Comparison of ENCODE assay signal across 1 cellular context in genomic region chr12:127178463-127178862, GRCh38.
TF ChIP-seq lines count a peak whose summit lies in the region.

No MANE protein-coding gene starts in this region.

TF ChIP-seq in K562, 482 proteins besides CTCF, POLR2A, EP300 and RAD21 (continued from another document):
- TF ChIP-seq ZNF592 (IDR thresholded peaks at IDR 0.05) (no peak), NONO (IDR thresholded peaks at IDR 0.05; ENCODE audit: low read depth in 2 of 2, low read length in 1 of 2) (no peak), CBFA2T3 (IDR thresholded peaks at IDR 0.05) (peak; percentile 66), VEZF1 (CRISPR knock-in tag; IDR thresholded peaks at IDR 0.05) (no peak), ZNF324 (CRISPR knock-in tag; IDR thresholded peaks at IDR 0.05) (no peak), TAL1 (IDR thresholded peaks at IDR 0.05) (peak; percentile 52; the same call in 1 of the 2 replicates), ZNF24 (IDR thresholded peaks at IDR 0.05) (no peak), GATAD2A (IDR thresholded peaks at IDR 0.05) (no peak)
